14 cellular contexts compared by ENCODE assay signal in the genomic region with DNA sequence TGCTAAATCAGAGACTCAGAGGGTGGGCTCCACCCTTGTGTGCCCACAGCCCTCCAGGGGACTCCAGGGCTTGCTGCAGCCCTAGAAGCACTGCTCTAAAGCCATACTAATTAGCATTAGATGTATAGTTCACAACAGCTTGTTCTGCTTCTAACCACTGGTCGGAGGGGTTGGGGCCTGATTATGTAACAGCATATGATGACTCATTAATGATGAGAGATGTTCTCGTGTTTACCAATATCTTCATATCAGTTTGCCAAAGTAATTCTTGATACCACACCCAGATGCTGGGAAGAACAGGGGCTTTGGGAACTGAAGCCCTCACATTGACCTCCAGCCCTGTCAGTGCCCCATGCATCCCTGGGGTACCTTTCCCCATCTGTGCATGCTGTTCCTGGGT.
"Had no signal": no experiment of that assay in that cellular context is flagged by ENCODE, and none has a peak within 500 bp of the region (broad histone marks: within the 10 kb centered on the region; RNA-seq: fewer than 3 reads in every experiment).

No MANE protein-coding gene starts in this region.

- H3K27ac ChIP-seq: heart right ventricle, neural progenitor cell, prostate gland, right atrium auricular region, tibial artery had no signal

- H3K27me3 Mint-ChIP-seq: activated naive CD8-positive, alpha-beta T cell had no signal

- H3K27me3 ChIP-seq: right atrium auricular region had no signal

- H3K4me1 Mint-ChIP-seq: neural progenitor cell had no signal

- DNase-seq: activated CD4-positive, alpha-beta T cell treated with anti-CD3 and anti-CD28 coated beads for 36 hours; activated CD4-positive, alpha-beta T cell treated with anti-CD3 and anti-CD28 coated beads, Interleukin-2, amount 50 U/mL, for 48 hours; activated T-cell treated with anti-CD3 and anti-CD28 coated beads for 4 hours; heart right ventricle; left ventricle myocardium superior; stimulated activated CD4-positive, alpha-beta T cell treated with anti-CD3 and anti-CD28 coated beads, Interleukin-2, amount 100 ng/mL, for 24 hours; stimulated activated naive CD4-positive, alpha-beta T cell treated with Interleukin-2 at 50 U/mL for 16 hours; substantia nigra; tibial artery had no signal

- H3K4me3 Mint-ChIP-seq: activated CD4-positive, alpha-beta T cell treated with anti-CD3 and anti-CD28 coated beads for 36 hours; activated naive CD8-positive, alpha-beta T cell; activated T-helper 1 cell treated with anti-CD3 and anti-CD28 coated beads, Interleukin-12 subunit alpha, Interleukin-12 subunit beta, Interleukin-2, Interleukin-4 antibody, amounts not matched to agents 30 ng/mL and 10 ng/mL and 1 ng/mL, durations not matched to agents 14 hours and 24 hours and 36 hours; neural progenitor cell had no signal

- H3K9me3 ChIP-seq: heart right ventricle, prostate gland, right atrium auricular region, tibial artery had no signal

- ATAC-seq: activated CD4-positive, alpha-beta T cell treated with anti-CD3 and anti-CD28 coated beads for 36 hours; heart right ventricle; left ventricle myocardium superior had no signal

- H3K36me3 ChIP-seq: heart right ventricle, neural progenitor cell, prostate gland, right atrium auricular region, tibial artery had no signal

- H3K36me3 Mint-ChIP-seq: activated naive CD8-positive, alpha-beta T cell; neural progenitor cell had no signal

- H3K9me3 Mint-ChIP-seq: activated T-helper 1 cell treated with anti-CD3 and anti-CD28 coated beads, Interleukin-12 subunit alpha, Interleukin-12 subunit beta, Interleukin-2, Interleukin-4 antibody, amounts not matched to agents 30 ng/mL and 10 ng/mL and 1 ng/mL, durations not matched to agents 14 hours and 24 hours and 36 hours had no signal

- H3K27ac Mint-ChIP-seq: activated CD4-positive, alpha-beta T cell treated with anti-CD3 and anti-CD28 coated beads for 36 hours; activated naive CD8-positive, alpha-beta T cell; activated T-helper 1 cell treated with anti-CD3 and anti-CD28 coated beads, Interleukin-12 subunit alpha, Interleukin-12 subunit beta, Interleukin-2, Interleukin-4 antibody, amounts not matched to agents 30 ng/mL and 10 ng/mL and 1 ng/mL, durations not matched to agents 14 hours and 24 hours and 36 hours; neural progenitor cell had no signal

- H3K4me1 ChIP-seq: prostate gland had no signal

- H3K4me3 ChIP-seq: heart right ventricle, neural progenitor cell, prostate gland, right atrium auricular region, tibial artery had no signal
